Comparison of ENCODE assay signal across 13 cellular contexts in the genomic region with DNA sequence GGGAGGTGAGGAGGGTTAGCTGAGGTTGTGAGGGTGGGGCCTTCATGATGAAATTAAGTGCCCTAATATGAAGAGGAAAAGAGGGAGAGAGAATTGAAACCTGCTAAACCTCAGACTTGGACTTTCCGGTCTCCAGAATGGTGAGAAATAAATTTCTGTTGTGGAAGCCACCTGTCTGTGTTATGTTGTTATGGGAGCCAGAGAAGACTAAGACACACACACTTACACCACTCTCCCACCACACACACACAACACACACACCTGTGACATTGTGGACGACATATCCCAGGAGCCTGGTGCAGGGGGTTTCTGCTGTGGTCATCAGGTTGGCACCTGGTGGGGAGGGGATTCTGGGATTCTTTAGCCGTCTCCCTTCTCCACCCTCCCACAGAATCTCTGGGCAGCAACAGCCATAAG. TPM values are rescaled to one million over a fixed set of nuclear protein-coding genes. Genes with fewer than 3 reads are reported as not detected.
DNase-seq lines count a peak whose midpoint lies in the region; ATAC-seq and TF ChIP-seq lines count a peak whose summit lies in the region.
"Had no signal": no experiment of that assay in that cellular context is flagged by ENCODE, and none has a peak within 500 bp of the region (broad histone marks: within the 10 kb centered on the region; RNA-seq: fewer than 3 reads in every experiment).

No MANE protein-coding gene starts in this region.

- no peak overlapping the region for H3K27ac Mint-ChIP-seq in activated T-cell treated with anti-CD3 and anti-CD28 coated beads, Interleukin-2, amount 50 U/mL, for 24 hours
- H3K27ac Mint-ChIP-seq: natural killer cell had no signal

- TF ChIP-seq CTCF in GM12865 (IDR thresholded peaks at IDR 0.05; ENCODE audit: insufficient read depth, low read depth, low read length, missing control alignments) (no peak), right lobe of liver (IDR thresholded peaks at IDR 0.05) (no peak), GM20000 (IDR thresholded peaks at IDR 0.05; ENCODE audit: extremely low read depth, missing control alignments) (no peak)

- no peaks in the 10 kb centered on the region for H3K4me1 ChIP-seq in right lobe of liver

- H3K27me3 ChIP-seq in right lobe of liver: no peaks in the 10 kb centered on the region

- 86% methylated on average over 1 of the region's 3 CpGs for WGBS in right lobe of liver (ENCODE audit: insufficient coverage, low coverage, low lambda C conversion rate, missing lambda C conversion rate)

- H3K36me3 Mint-ChIP-seq in activated T-cell treated with anti-CD3 and anti-CD28 coated beads, Interleukin-2, amount 50 U/mL, for 24 hours (ENCODE audit: low read depth): no peaks in the 10 kb centered on the region
- H3K36me3 Mint-ChIP-seq: natural killer cell had no signal

- H3K36me3 ChIP-seq in right lobe of liver: no peaks in the 10 kb centered on the region

- H3K9me3 ChIP-seq in right lobe of liver: no peaks in the 10 kb centered on the region

- no peak overlapping the region for H3K4me3 Mint-ChIP-seq in activated T-cell treated with anti-CD3 and anti-CD28 coated beads, Interleukin-2, amount 50 U/mL, for 24 hours
- H3K4me3 Mint-ChIP-seq: activated T-cell treated with anti-CD3 and anti-CD28 coated beads, Interleukin-2, amount 50 U/mL, for 4 hours; natural killer cell had no signal

- H3K27ac ChIP-seq in right lobe of liver: no peak overlapping the region

- ATAC-seq in GM19455 (IDR thresholded peaks at IDR 0.05; ENCODE audit: unreplicated experiment) (peak; percentile 14), HG02943 (IDR thresholded peaks at IDR 0.05; ENCODE audit: low read depth, unreplicated experiment) (peak; percentile 26), right lobe of liver (no peak)

- H3K4me3 ChIP-seq in GM12865 (ENCODE audit: low read depth, low read length): no peak overlapping the region; the same call in 1 of the 2 replicates
- H3K4me3 ChIP-seq in right lobe of liver: no peak overlapping the region

- DNase-seq in GM12865 (ENCODE audit: low read depth) (peak; percentile 80), RPMI8226 (peak; percentile 29), right lobe of liver (no peak), retina (no peak), GM20000 (ENCODE audit: low spot score) (no peak)
- no peak for DNase-seq in activated T-cell treated with anti-CD3 and anti-CD28 coated beads, Interleukin-2, amount 50 U/mL, for 24 hours
- DNase-seq: activated T-cell treated with anti-CD3 and anti-CD28 coated beads, Interleukin-2, amount 50 U/mL, for 4 hours; GOT3; natural killer cell; stimulated activated CD4-positive, alpha-beta T cell treated with anti-CD3 and anti-CD28 coated beads, Interleukin-12 subunit alpha, Interleukin-12 subunit beta, amount 100 ng/mL, for 4 hours had no signal

- intact Hi-C loops in right lobe of liver (cut with DNase I): no loop called here

- peaks cover 65% of the 10 kb centered on the region for H3K27me3 Mint-ChIP-seq in activated T-cell treated with anti-CD3 and anti-CD28 coated beads, Interleukin-2, amount 50 U/mL, for 24 hours

- peaks cover 6% of the 10 kb centered on the region for H3K4me1 Mint-ChIP-seq in activated T-cell treated with anti-CD3 and anti-CD28 coated beads, Interleukin-2, amount 50 U/mL, for 24 hours (ENCODE audit: low read depth)
- H3K4me1 Mint-ChIP-seq: natural killer cell had no signal

- no peak for TF ChIP-seq POLR2A in right lobe of liver (IDR thresholded peaks at IDR 0.05)

- peaks cover 2% of the 10 kb centered on the region for H3K9me3 Mint-ChIP-seq in activated T-cell treated with anti-CD3 and anti-CD28 coated beads, Interleukin-2, amount 50 U/mL, for 24 hours
- H3K9me3 Mint-ChIP-seq: activated T-cell treated with anti-CD3 and anti-CD28 coated beads, Interleukin-2, amount 50 U/mL, for 4 hours; natural killer cell had no signal

RNA-seq across cellular contexts. Expression of a gene that starts 14.0 kb away (rescaled TPM):
- not detected for total RNA-seq in right lobe of liver
- total RNA-seq: activated T-cell treated with anti-CD3 and anti-CD28 coated beads, Interleukin-2, amount 50 U/mL, for 4 hours; bronchial epithelial cell; natural killer cell had no signal

RNA-seq across cellular contexts. Expression of a gene that starts 24.0 kb away (rescaled TPM):
- total RNA-seq in right lobe of liver: not detected
- total RNA-seq: activated T-cell treated with anti-CD3 and anti-CD28 coated beads, Interleukin-2, amount 50 U/mL, for 4 hours; natural killer cell had no signal

RNA-seq across cellular contexts. Expression of a gene that starts 42.5 kb away (rescaled TPM):
- not detected for total RNA-seq in right lobe of liver
- total RNA-seq: activated T-cell treated with anti-CD3 and anti-CD28 coated beads, Interleukin-2, amount 50 U/mL, for 4 hours; bronchial epithelial cell; natural killer cell had no signal

RNA-seq across cellular contexts. Expression of a gene that starts 55.6 kb away (rescaled TPM):
- not detected for total RNA-seq in right lobe of liver
- total RNA-seq: activated T-cell treated with anti-CD3 and anti-CD28 coated beads, Interleukin-2, amount 50 U/mL, for 4 hours; natural killer cell had no signal

Comparison
In these comparisons a context has a peak if more than half of its experiments do, and no peak if none do; other contexts are left out.
1. DNase-seq: peak in GM12865 (single experiment) and RPMI8226 (single experiment); none in right lobe of liver (0 of 3), retina (single experiment), GM20000 (single experiment) and activated T-cell treated with anti-CD3 and anti-CD28 coated beads, Interleukin-2, amount 50 U/mL, for 24 hours (single experiment).
2. ATAC-seq: peak in GM19455 (single experiment) and HG02943 (single experiment); none in right lobe of liver (0 of 4).